1 cellular context compared by ENCODE assay signal in genomic region chr15:31393441-31394091, GRCh38.
TF ChIP-seq lines count a peak whose summit lies in the region.

No MANE protein-coding gene starts in this region.

TF ChIP-seq in GM23338, 12 proteins besides CTCF, POLR2A, EP300 and RAD21 (continued from another document):
- TF ChIP-seq ZNF462 (CRISPR knock-in tag; IDR thresholded peaks at IDR 0.05) (no peak), REST (IDR thresholded peaks at IDR 0.05; ENCODE audit: unreplicated experiment) (no peak), STAT1 (IDR thresholded peaks at IDR 0.05; ENCODE audit: unreplicated experiment) (no peak)
- TF ChIP-seq, protein P1, sequence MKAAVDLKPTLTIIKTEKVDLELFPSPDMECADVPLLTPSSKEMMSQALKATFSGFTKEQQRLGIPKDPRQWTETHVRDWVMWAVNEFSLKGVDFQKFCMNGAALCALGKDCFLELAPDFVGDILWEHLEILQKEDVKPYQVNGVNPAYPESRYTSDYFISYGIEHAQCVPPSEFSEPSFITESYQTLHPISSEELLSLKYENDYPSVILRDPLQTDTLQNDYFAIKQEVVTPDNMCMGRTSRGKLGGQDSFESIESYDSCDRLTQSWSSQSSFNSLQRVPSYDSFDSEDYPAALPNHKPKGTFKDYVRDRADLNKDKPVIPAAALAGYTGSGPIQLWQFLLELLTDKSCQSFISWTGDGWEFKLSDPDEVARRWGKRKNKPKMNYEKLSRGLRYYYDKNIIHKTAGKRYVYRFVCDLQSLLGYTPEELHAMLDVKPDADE (IDR thresholded peaks at IDR 0.05): no peak
